1 cellular context compared by ENCODE assay signal in the genomic region with DNA sequence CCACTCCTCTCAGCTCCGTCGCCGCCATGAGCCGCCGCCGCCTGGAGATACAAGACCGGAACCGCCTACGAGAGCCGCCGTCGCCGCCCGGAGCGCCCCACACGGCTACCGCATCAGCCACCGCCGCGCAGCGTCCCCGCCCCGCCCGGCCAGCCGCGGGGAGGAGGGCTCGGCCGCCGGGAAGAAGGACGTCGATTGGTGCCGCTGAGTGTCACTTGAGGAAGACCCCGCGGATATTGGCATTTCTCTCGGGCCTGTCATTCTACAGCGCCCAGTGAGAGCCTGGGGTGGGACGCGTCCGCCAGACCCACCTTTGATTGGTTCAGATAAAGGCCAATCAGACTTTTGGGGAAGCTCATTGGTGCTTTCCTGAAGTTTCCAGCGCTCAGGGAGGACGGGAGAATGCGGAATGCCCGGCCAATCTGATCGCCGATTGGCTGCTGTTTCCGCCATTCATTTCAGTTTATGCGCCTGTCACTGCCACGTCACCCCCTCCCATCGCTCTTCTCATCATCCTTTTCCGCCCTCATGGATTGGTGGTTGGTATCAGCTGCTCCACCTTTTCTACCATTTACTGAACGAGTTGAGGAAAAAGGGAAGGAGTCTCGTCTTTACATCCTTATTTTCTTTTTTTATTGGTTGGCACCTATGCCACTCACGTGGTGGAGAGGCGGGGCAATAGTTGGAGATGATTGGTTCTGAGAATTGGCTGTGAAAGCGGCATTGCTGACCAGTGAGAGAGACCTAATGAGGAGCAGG.
TF ChIP-seq lines count a peak whose summit lies in the region.

A gene with protein sequence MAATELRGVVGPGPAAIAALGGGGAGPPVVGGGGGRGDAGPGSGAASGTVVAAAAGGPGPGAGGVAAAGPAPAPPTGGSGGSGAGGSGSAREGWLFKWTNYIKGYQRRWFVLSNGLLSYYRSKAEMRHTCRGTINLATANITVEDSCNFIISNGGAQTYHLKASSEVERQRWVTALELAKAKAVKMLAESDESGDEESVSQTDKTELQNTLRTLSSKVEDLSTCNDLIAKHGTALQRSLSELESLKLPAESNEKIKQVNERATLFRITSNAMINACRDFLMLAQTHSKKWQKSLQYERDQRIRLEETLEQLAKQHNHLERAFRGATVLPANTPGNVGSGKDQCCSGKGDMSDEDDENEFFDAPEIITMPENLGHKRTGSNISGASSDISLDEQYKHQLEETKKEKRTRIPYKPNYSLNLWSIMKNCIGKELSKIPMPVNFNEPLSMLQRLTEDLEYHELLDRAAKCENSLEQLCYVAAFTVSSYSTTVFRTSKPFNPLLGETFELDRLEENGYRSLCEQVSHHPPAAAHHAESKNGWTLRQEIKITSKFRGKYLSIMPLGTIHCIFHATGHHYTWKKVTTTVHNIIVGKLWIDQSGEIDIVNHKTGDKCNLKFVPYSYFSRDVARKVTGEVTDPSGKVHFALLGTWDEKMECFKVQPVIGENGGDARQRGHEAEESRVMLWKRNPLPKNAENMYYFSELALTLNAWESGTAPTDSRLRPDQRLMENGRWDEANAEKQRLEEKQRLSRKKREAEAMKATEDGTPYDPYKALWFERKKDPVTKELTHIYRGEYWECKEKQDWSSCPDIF (minus strand): TSS at position 138 of the 759 bp plus-strand sequence. CDS start 110 bp downstream, at position 28.

TF ChIP-seq in GM12878, 131 proteins besides CTCF, POLR2A, EP300 and RAD21 (continued from another document and continues in another):
- TF ChIP-seq, protein P1, sequence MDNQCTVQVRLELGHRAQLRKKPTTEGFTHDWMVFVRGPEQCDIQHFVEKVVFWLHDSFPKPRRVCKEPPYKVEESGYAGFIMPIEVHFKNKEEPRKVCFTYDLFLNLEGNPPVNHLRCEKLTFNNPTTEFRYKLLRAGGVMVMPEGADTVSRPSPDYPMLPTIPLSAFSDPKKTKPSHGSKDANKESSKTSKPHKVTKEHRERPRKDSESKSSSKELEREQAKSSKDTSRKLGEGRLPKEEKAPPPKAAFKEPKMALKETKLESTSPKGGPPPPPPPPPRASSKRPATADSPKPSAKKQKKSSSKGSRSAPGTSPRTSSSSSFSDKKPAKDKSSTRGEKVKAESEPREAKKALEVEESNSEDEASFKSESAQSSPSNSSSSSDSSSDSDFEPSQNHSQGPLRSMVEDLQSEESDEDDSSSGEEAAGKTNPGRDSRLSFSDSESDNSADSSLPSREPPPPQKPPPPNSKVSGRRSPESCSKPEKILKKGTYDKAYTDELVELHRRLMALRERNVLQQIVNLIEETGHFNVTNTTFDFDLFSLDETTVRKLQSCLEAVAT (IDR thresholded peaks at IDR 0.05), result no peak
- TF ChIP-seq, protein P2, sequence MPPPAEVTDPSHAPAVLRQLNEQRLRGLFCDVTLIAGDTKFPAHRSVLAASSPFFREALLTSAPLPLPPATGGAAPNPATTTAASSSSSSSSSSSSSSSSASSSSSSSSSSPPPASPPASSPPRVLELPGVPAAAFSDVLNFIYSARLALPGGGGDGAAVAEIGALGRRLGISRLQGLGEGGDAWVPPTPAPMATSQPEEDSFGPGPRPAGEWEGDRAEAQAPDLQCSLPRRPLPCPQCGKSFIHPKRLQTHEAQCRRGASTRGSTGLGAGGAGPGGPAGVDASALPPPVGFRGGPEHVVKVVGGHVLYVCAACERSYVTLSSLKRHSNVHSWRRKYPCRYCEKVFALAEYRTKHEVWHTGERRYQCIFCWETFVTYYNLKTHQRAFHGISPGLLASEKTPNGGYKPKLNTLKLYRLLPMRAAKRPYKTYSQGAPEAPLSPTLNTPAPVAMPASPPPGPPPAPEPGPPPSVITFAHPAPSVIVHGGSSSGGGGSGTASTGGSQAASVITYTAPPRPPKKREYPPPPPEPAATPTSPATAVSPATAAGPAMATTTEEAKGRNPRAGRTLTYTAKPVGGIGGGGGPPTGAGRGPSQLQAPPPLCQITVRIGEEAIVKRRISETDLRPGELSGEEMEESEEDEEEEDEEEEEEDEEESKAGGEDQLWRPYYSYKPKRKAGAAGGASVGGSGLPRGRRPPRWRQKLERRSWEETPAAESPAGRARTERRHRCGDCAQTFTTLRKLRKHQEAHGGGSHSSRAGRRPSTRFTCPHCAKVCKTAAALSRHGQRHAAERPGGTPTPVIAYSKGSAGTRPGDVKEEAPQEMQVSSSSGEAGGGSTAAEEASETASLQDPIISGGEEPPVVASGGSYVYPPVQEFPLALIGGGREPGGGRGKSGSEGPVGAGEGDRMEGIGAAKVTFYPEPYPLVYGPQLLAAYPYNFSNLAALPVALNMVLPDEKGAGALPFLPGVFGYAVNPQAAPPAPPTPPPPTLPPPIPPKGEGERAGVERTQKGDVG (CRISPR knock-in tag; IDR thresholded peaks at IDR 0.05), result no peak
- TF ChIP-seq TARDBP (IDR thresholded peaks at IDR 0.05; ENCODE audit: borderline replicate concordance) (no peak), TCF12 (IDR thresholded peaks at IDR 0.05; ENCODE audit: low read depth, low read length) (peak; percentile 59; the same call in 1 of the 2 replicates), NR2C2 (IDR thresholded peaks at IDR 0.05; ENCODE audit: borderline replicate concordance, control insufficient read depth, insufficient read length, low read depth) (no peak), NR2C1 (IDR thresholded peaks at IDR 0.05) (no peak), BACH1 (IDR thresholded peaks at IDR 0.05; ENCODE audit: borderline replicate concordance) (no peak; the same call in 1 of the 2 replicates), SIX5 (IDR thresholded peaks at IDR 0.05; ENCODE audit: low read depth, low read length, severe bottlenecking) (peak; percentile 36), ZNF274 (IDR thresholded peaks at IDR 0.05; ENCODE audit: insufficient read depth, insufficient read length) (no peak), CEBPB (IDR thresholded peaks at IDR 0.05; ENCODE audit: borderline replicate concordance in 1 of 2, low read depth in 2 of 2, low read length in 2 of 2) (no peak), CHD2 (IDR thresholded peaks at IDR 0.05; ENCODE audit: borderline replicate concordance, low read depth, low read length) (peak; percentile 99), POU2F2 (IDR thresholded peaks at IDR 0.05; ENCODE audit: borderline replicate concordance, low read depth, low read length) (peak; percentile 10; the same call in 2 of the 3 replicates), RCOR1 (conservative IDR thresholded peaks at IDR 0.05; ENCODE audit: low read depth, low read length) (no peak), NBN (IDR thresholded peaks at IDR 0.05) (peak; percentile 73; the same call in 1 of the 2 replicates), IKZF2 (IDR thresholded peaks at IDR 0.05) (no peak), SPI1 (IDR thresholded peaks at IDR 0.05; ENCODE audit: borderline replicate concordance, insufficient read depth, low read depth, low read length) (no peak), HDGF (IDR thresholded peaks at IDR 0.05) (peak; percentile 56; the same call in 1 of the 2 replicates), ZNF24 (IDR thresholded peaks at IDR 0.05) (peak; percentile 21; the same call in 1 of the 2 replicates), CBX5 (IDR thresholded peaks at IDR 0.05; ENCODE audit: low read depth) (no peak), SREBF1 (IDR thresholded peaks at IDR 0.05; ENCODE audit: low read length) (no peak; the same call in 1 of the 2 replicates), MTA2 (IDR thresholded peaks at IDR 0.05; ENCODE audit: low read depth) (no peak), PAX8 (IDR thresholded peaks at IDR 0.05) (no peak), ZNF384 (IDR thresholded peaks at IDR 0.05; ENCODE audit: borderline replicate concordance, low read depth, low read length) (no peak), CHD1 (IDR thresholded peaks at IDR 0.05; ENCODE audit: low read depth, low read length) (no peak), KLF5 (IDR thresholded peaks at IDR 0.05; ENCODE audit: partially characterized antibody) (peak; percentile 98), FOS (IDR thresholded peaks at IDR 0.05; ENCODE audit: borderline replicate concordance, extremely low read depth, insufficient read length) (peak; percentile 99), HDAC2 (IDR thresholded peaks at IDR 0.05) (no peak), ETV6 (conservative IDR thresholded peaks at IDR 0.05 in 1 of 2, IDR thresholded peaks at IDR 0.05 in 1 of 2; ENCODE audit: borderline replicate concordance in 1 of 2, low read depth in 1 of 2) (no peak), SP1 (IDR thresholded peaks at IDR 0.05; ENCODE audit: low read depth, low read length) (peak; percentile 100), TCF3 (IDR thresholded peaks at IDR 0.05; ENCODE audit: borderline replicate concordance, insufficient read depth, low read depth, low read length) (no peak), POLR2AphosphoS5 (IDR thresholded peaks at IDR 0.05; ENCODE audit: low read length) (no peak; the same call in 1 of the 2 replicates), BMI1 (IDR thresholded peaks at IDR 0.05; ENCODE audit: borderline replicate concordance) (no peak), ATF7 (IDR thresholded peaks at IDR 0.05; ENCODE audit: low read depth) (peak; percentile 88)
- TF ChIP-seq, protein P3, sequence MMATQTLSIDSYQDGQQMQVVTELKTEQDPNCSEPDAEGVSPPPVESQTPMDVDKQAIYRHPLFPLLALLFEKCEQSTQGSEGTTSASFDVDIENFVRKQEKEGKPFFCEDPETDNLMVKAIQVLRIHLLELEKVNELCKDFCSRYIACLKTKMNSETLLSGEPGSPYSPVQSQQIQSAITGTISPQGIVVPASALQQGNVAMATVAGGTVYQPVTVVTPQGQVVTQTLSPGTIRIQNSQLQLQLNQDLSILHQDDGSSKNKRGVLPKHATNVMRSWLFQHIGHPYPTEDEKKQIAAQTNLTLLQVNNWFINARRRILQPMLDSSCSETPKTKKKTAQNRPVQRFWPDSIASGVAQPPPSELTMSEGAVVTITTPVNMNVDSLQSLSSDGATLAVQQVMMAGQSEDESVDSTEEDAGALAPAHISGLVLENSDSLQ (IDR thresholded peaks at IDR 0.05), result peak; percentile 100
- TF ChIP-seq, protein P4, sequence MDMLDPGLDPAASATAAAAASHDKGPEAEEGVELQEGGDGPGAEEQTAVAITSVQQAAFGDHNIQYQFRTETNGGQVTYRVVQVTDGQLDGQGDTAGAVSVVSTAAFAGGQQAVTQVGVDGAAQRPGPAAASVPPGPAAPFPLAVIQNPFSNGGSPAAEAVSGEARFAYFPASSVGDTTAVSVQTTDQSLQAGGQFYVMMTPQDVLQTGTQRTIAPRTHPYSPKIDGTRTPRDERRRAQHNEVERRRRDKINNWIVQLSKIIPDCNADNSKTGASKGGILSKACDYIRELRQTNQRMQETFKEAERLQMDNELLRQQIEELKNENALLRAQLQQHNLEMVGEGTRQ (IDR thresholded peaks at IDR 0.05; ENCODE audit: borderline replicate concordance, low read depth, low read length), result peak; percentile 72
- TF ChIP-seq, protein P5, sequence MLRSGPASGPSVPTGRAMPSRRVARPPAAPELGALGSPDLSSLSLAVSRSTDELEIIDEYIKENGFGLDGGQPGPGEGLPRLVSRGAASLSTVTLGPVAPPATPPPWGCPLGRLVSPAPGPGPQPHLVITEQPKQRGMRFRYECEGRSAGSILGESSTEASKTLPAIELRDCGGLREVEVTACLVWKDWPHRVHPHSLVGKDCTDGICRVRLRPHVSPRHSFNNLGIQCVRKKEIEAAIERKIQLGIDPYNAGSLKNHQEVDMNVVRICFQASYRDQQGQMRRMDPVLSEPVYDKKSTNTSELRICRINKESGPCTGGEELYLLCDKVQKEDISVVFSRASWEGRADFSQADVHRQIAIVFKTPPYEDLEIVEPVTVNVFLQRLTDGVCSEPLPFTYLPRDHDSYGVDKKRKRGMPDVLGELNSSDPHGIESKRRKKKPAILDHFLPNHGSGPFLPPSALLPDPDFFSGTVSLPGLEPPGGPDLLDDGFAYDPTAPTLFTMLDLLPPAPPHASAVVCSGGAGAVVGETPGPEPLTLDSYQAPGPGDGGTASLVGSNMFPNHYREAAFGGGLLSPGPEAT (IDR thresholded peaks at IDR 0.05; ENCODE audit: low read depth), result no peak
- TF ChIP-seq, protein P6, sequence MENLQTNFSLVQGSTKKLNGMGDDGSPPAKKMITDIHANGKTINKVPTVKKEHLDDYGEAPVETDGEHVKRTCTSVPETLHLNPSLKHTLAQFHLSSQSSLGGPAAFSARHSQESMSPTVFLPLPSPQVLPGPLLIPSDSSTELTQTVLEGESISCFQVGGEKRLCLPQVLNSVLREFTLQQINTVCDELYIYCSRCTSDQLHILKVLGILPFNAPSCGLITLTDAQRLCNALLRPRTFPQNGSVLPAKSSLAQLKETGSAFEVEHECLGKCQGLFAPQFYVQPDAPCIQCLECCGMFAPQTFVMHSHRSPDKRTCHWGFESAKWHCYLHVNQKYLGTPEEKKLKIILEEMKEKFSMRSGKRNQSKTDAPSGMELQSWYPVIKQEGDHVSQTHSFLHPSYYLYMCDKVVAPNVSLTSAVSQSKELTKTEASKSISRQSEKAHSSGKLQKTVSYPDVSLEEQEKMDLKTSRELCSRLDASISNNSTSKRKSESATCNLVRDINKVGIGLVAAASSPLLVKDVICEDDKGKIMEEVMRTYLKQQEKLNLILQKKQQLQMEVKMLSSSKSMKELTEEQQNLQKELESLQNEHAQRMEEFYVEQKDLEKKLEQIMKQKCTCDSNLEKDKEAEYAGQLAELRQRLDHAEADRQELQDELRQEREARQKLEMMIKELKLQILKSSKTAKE (IDR thresholded peaks at IDR 0.05; ENCODE audit: low read depth, poor library complexity, severe bottlenecking), result peak; percentile 99
- TF ChIP-seq, protein P7, sequence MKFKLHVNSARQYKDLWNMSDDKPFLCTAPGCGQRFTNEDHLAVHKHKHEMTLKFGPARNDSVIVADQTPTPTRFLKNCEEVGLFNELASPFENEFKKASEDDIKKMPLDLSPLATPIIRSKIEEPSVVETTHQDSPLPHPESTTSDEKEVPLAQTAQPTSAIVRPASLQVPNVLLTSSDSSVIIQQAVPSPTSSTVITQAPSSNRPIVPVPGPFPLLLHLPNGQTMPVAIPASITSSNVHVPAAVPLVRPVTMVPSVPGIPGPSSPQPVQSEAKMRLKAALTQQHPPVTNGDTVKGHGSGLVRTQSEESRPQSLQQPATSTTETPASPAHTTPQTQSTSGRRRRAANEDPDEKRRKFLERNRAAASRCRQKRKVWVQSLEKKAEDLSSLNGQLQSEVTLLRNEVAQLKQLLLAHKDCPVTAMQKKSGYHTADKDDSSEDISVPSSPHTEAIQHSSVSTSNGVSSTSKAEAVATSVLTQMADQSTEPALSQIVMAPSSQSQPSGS (IDR thresholded peaks at IDR 0.05; ENCODE audit: low read length), result no peak
- TF ChIP-seq, protein P8, sequence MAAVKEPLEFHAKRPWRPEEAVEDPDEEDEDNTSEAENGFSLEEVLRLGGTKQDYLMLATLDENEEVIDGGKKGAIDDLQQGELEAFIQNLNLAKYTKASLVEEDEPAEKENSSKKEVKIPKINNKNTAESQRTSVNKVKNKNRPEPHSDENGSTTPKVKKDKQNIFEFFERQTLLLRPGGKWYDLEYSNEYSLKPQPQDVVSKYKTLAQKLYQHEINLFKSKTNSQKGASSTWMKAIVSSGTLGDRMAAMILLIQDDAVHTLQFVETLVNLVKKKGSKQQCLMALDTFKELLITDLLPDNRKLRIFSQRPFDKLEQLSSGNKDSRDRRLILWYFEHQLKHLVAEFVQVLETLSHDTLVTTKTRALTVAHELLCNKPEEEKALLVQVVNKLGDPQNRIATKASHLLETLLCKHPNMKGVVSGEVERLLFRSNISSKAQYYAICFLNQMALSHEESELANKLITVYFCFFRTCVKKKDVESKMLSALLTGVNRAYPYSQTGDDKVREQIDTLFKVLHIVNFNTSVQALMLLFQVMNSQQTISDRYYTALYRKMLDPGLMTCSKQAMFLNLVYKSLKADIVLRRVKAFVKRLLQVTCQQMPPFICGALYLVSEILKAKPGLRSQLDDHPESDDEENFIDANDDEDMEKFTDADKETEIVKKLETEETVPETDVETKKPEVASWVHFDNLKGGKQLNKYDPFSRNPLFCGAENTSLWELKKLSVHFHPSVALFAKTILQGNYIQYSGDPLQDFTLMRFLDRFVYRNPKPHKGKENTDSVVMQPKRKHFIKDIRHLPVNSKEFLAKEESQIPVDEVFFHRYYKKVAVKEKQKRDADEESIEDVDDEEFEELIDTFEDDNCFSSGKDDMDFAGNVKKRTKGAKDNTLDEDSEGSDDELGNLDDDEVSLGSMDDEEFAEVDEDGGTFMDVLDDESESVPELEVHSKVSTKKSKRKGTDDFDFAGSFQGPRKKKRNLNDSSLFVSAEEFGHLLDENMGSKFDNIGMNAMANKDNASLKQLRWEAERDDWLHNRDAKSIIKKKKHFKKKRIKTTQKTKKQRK (IDR thresholded peaks at IDR 0.05; ENCODE audit: low read depth, low read length), result peak; percentile 100
